Comparison of ENCODE assay signal across 8 cellular contexts in genomic region chr7:120988591-120989299, GRCh38. TPM values are rescaled to one million over a fixed set of nuclear protein-coding genes. Genes with fewer than 3 reads are reported as not detected.
DNase-seq lines count a peak whose midpoint lies in the region; ATAC-seq and TF ChIP-seq lines count a peak whose summit lies in the region.

TSS of gene CPED1 (plus strand) at chr7:120988711. CDS start at chr7:120989622, 911 bp downstream.

- no peak within 1 kb of the TSS for H4K8ac ChIP-seq in trophoblast cell (ENCODE audit: low read depth, low read length)

- CTCF ChIA-PET in RWPE1 (lab: Yijun Ruan, JAX) = interaction anchor here (0.6 to 3.4 kb wide), 4 partner anchors 10 to 119 kb away, joined by 3 to 20 read pairs (median 4); no protein-coding TSS in a partner anchor

- H3K23ac ChIP-seq in trophoblast cell (ENCODE audit: low read length) = no peak within 1 kb of the TSS

- ATAC-seq in GM18909 (IDR thresholded peaks at IDR 0.05; ENCODE audit: poor library complexity, unreplicated experiment) (peak; percentile 55), HG03196 (IDR thresholded peaks at IDR 0.05; ENCODE audit: unreplicated experiment) (peak; percentile 57), HG03378 (IDR thresholded peaks at IDR 0.05; ENCODE audit: unreplicated experiment) (no peak)

- H3K4me2 ChIP-seq in trophoblast cell (ENCODE audit: low read length) = peak within 1 kb of the TSS; percentile 59

- no peaks in the 10 kb centered on the region for H3K79me1 ChIP-seq in trophoblast cell (ENCODE audit: low read length)

- H4K91ac ChIP-seq in trophoblast cell (ENCODE audit: low read depth, low read length) = no peak within 1 kb of the TSS

- H3K27me3 ChIP-seq in left ventricle myocardium inferior (ENCODE audit: low read depth) = no peaks in the 10 kb centered on the region
- H3K27me3 ChIP-seq in trophoblast cell (ENCODE audit: insufficient read depth, low read length) = no peaks in the 10 kb centered on the region

- H3K79me2 ChIP-seq in trophoblast cell (ENCODE audit: control insufficient read depth, insufficient read depth, low read length, poor library complexity) = no peaks in the 10 kb centered on the region

- no peak within 1 kb of the TSS for H2BK120ac ChIP-seq in trophoblast cell (ENCODE audit: insufficient read depth, low read length, poor library complexity)

- intact Hi-C loops in left ventricle myocardium inferior (cut with micrococcal nuclease) = loop anchor here (2.0 kb wide), 1 partner anchor 92 kb away; no protein-coding TSS in a partner anchor

- TF ChIP-seq CTCF in AG10803 (conservative IDR thresholded peaks at IDR 0.05; ENCODE audit: low read length) = no peak
- no peak for TF ChIP-seq CTCF in RWPE1 (conservative IDR thresholded peaks at IDR 0.05; ENCODE audit: low read depth)
- TF ChIP-seq CTCF in left ventricle myocardium inferior (IDR thresholded peaks at IDR 0.05; ENCODE audit: borderline replicate concordance) = no peak

- no peak within 1 kb of the TSS for H3K14ac ChIP-seq in trophoblast cell (ENCODE audit: low read length)

- H3K4me1 ChIP-seq in left ventricle myocardium inferior = peaks cover 60% of the 10 kb centered on the region
- no peaks in the 10 kb centered on the region for H3K4me1 ChIP-seq in trophoblast cell (ENCODE audit: control insufficient read depth in 1 of 2, insufficient read depth in 2 of 2, low read length in 2 of 2)

- H4K12ac ChIP-seq in trophoblast cell (ENCODE audit: low read depth, low read length) = no peak within 1 kb of the TSS

- no CpG with 5 or more reads among the region's 28 CpGs for WGBS in trophoblast cell (ENCODE audit: extremely low coverage, insufficient coverage, insufficient read length)

- H3K9ac ChIP-seq in trophoblast cell (ENCODE audit: low read length) = no peak within 1 kb of the TSS

- H3K27ac ChIP-seq in RWPE1 = no peak within 1 kb of the TSS
- H3K27ac ChIP-seq in angular gyrus (ENCODE audit: low read depth, low read length) = peak within 1 kb of the TSS; percentile 24
- H3K27ac ChIP-seq in left ventricle myocardium inferior (replicated peaks) = peak within 1 kb of the TSS; percentile 94
- H3K27ac ChIP-seq in trophoblast cell (ENCODE audit: low read depth, low read length) = no peak within 1 kb of the TSS

- H3K4ac ChIP-seq in trophoblast cell (ENCODE audit: low read depth, low read length) = no peak within 1 kb of the TSS

- no peak within 1 kb of the TSS for H2BK12ac ChIP-seq in trophoblast cell (ENCODE audit: low read length)

- no peak within 1 kb of the TSS for H2BK5ac ChIP-seq in trophoblast cell (ENCODE audit: low read depth, low read length, poor library complexity)

- peak within 1 kb of the TSS; percentile 68 for H3K4me3 ChIP-seq in AG10803 (ENCODE audit: low read length)
- H3K4me3 ChIP-seq in left ventricle myocardium inferior = peak within 1 kb of the TSS; percentile 74
- H3K4me3 ChIP-seq in trophoblast cell (ENCODE audit: low read depth, low read length) = no peak within 1 kb of the TSS

- H3K9me3 ChIP-seq in left ventricle myocardium inferior (replicated peaks) = no peaks in the 10 kb centered on the region
- H3K9me3 ChIP-seq in trophoblast cell (ENCODE audit: insufficient read depth, low read depth, low read length) = no peaks in the 10 kb centered on the region

- H3K36me3 ChIP-seq in left ventricle myocardium inferior (no peaks in the 10 kb centered on the region), trophoblast cell (ENCODE audit: control insufficient read depth in 1 of 2, insufficient read depth in 2 of 2, low read length in 2 of 2) (no peaks in the 10 kb centered on the region)

- no peak within 1 kb of the TSS for H2AFZ ChIP-seq in trophoblast cell (ENCODE audit: insufficient read depth, low read length, poor library complexity)

- H2AK5ac ChIP-seq in trophoblast cell (ENCODE audit: low read length) = no peak within 1 kb of the TSS

- POLR2A ChIA-PET in RWPE1 (lab: Yijun Ruan, JAX; ENCODE audit: low non-redundant PET) = interaction anchor here (0.6 kb wide), 1 partner anchor 95 kb away, joined by 3 read pairs; no protein-coding TSS in a partner anchor

- DNase-seq in AG10803 (ENCODE audit: low read depth) (peak; percentile 86), RWPE1 (ENCODE audit: low spot score) (peak; percentile 26), left ventricle myocardium inferior (peak; percentile 84), trophoblast cell (peak; percentile 68 to 70)

- H3K18ac ChIP-seq in trophoblast cell (ENCODE audit: low read length) = no peak within 1 kb of the TSS

RNA-seq across cellular contexts. Expression of gene CPED1, which starts in this region (rescaled TPM):
- total RNA-seq in left ventricle myocardium inferior = 33.8 TPM
- polyA plus RNA-seq in trophoblast cell (2013) = 0.05 and 0.07 TPM in 2 replicates

Comparison
In these comparisons a context has a peak if more than half of its experiments do, and no peak if none do; other contexts are left out.
1. DNase-seq: peak in every context shown above with its lines; median percentile 86 in AG10803; 84 in left ventricle myocardium inferior; 69 in trophoblast cell; 26 in RWPE1.
2. H3K27ac ChIP-seq: peak in angular gyrus (single experiment) and left ventricle myocardium inferior (single experiment); none in RWPE1 (single experiment) and trophoblast cell (single experiment).